ENCODE assay signal across 14 cellular contexts in the genomic region with DNA sequence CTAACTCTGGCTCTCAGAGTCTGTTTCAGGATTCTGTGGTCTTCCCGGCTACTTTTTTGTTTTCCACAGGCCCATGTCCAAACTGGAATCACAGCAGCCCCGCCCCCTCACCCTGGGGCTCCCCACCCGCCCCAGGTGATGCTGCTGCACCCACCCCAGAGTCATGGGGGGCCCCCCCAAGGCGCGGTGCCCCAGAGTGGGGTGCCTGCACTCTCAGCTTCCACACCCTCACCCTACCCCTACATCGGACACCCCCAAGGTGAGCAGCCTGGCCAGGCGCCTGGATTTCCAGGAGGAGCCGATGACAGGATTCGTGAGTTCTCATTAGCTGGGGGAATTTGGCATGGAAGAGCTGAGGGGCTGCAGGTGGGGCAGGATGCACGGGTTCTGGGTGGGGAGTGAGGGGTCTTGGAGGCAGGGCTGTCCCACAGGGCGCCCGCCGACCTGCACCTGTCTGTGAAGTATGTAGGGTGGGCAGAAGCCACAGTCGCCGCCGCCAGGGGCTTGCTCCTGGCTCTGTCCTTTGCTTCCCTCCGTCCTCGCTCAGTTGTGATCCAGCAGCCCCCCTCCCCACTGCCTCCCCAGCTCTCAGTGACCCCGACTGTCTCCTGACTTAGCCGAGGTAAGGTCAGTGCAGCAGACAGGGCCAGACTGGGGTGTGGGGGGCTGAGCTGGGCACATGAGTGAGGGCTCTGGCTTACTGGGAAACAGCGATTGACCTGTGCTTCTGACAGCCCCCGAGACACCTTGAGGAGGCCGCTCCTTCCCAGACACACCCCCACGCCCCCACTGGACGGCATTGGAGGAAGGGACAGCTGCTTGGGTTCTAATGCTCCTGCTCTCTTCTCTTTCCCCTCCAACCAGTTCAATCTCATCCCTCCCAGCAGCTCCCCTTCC. TPM values are rescaled to one million over a fixed set of nuclear protein-coding genes. Genes with fewer than 3 reads are reported as not detected.
DNase-seq lines count a peak whose midpoint lies in the region; ATAC-seq and TF ChIP-seq lines count a peak whose summit lies in the region.
"Had no signal": no experiment of that assay in that cellular context is flagged by ENCODE, and none has a peak within 500 bp of the region (broad histone marks: within the 10 kb centered on the region; RNA-seq: fewer than 3 reads in every experiment).

No MANE protein-coding gene starts in this region.

- H3K27me3 Mint-ChIP-seq in activated naive CD4-positive, alpha-beta T cell treated with anti-CD3 and anti-CD28 coated beads, Interleukin-2, amount 10 ng/mL, durations not matched to agents 7 days and 5 days, result no peaks in the 10 kb centered on the region
- no peaks in the 10 kb centered on the region; the same call in 1 of the 2 replicates for H3K27me3 Mint-ChIP-seq in H9 (ENCODE audit: low read depth)
- no peaks in the 10 kb centered on the region for H3K27me3 Mint-ChIP-seq in dendritic cell treated with granulocyte-macrophage colony-stimulating factor and Interleukin-4, amounts not matched to agents 40 ng/mL and 50 ng/mL, for 4 days

- H2BK120ac ChIP-seq in H9 (ENCODE audit: low read depth, low read length, poor library complexity, severe bottlenecking), result no peak overlapping the region
- H2BK120ac ChIP-seq in neuronal stem cell (ENCODE audit: low read depth, low read length), result no peak overlapping the region

- H3K4me3 ChIP-seq in neuronal stem cell (ENCODE audit: low read length in 2 of 2), result no peak overlapping the region

- H3T11ph ChIP-seq in H9 (ENCODE audit: low read length), result no peak overlapping the region

- no peaks in the 10 kb centered on the region for H3K4me1 Mint-ChIP-seq in activated naive CD4-positive, alpha-beta T cell treated with anti-CD3 and anti-CD28 coated beads, Interleukin-2, amount 10 ng/mL, durations not matched to agents 7 days and 5 days
- H3K4me1 Mint-ChIP-seq in H9, result no peaks in the 10 kb centered on the region
- H3K4me1 Mint-ChIP-seq in dendritic cell treated with granulocyte-macrophage colony-stimulating factor and Interleukin-4, amounts not matched to agents 40 ng/mL and 50 ng/mL, for 4 days (ENCODE audit: low read depth), result peaks cover 34% of the 10 kb centered on the region

- no peak overlapping the region for H4K91ac ChIP-seq in H9 (ENCODE audit: insufficient read length, low read depth, low read length)
- no peak overlapping the region for H4K91ac ChIP-seq in neuronal stem cell (ENCODE audit: low read depth, low read length, poor library complexity)

- CTCF ChIA-PET in activated naive CD4-positive, alpha-beta T cell treated with anti-CD3 and anti-CD28 coated beads, Interleukin-2, amount 10 ng/mL, durations not matched to agents 7 days and 5 days (lab: Charles Lee), result no interaction called here

- H2BK12ac ChIP-seq in H9 (ENCODE audit: insufficient read length, low read depth, low read length), result no peak overlapping the region
- H2BK12ac ChIP-seq in neuronal stem cell (ENCODE audit: low read length), result no peak overlapping the region

- H3K4ac ChIP-seq in H9 (ENCODE audit: low read depth, low read length) (no peak overlapping the region), neuronal stem cell (ENCODE audit: low read length) (no peak overlapping the region)

- H3K4me3 Mint-ChIP-seq in activated naive CD4-positive, alpha-beta T cell treated with anti-CD3 and anti-CD28 coated beads, Interleukin-2, amount 10 ng/mL, durations not matched to agents 7 days and 5 days, result no peak overlapping the region
- H3K4me3 Mint-ChIP-seq in H9, result no peak overlapping the region
- H3K4me3 Mint-ChIP-seq in dendritic cell treated with granulocyte-macrophage colony-stimulating factor and Interleukin-4, amounts not matched to agents 40 ng/mL and 50 ng/mL, for 4 days, result peak overlapping the region; percentile 2

- H3K27me3 ChIP-seq in H9 (ENCODE audit: insufficient read depth, low read length) (no peaks in the 10 kb centered on the region), neuronal stem cell (ENCODE audit: control insufficient read depth in 3 of 3, insufficient read depth in 3 of 3, low read depth in 1 of 3, low read length in 3 of 3) (no peaks in the 10 kb centered on the region)

- H3K27ac ChIP-seq in H9 (ENCODE audit: insufficient read length, low read depth, low read length) (no peak overlapping the region), neuronal stem cell (replicated peaks; ENCODE audit: low read length) (no peak overlapping the region)

- H3K23ac ChIP-seq in H9 (ENCODE audit: insufficient read length, low read depth, low read length), result no peak overlapping the region
- H3K23ac ChIP-seq in neuronal stem cell (ENCODE audit: low read depth, low read length, poor library complexity), result peak overlapping the region; percentile 73

- H3K23me2 ChIP-seq in H9 (ENCODE audit: insufficient read length, low read depth, low read length, poor library complexity, severe bottlenecking), result no peaks in the 10 kb centered on the region

- peaks cover 63 to 84% of the 10 kb centered on the region in 2 donors for H3K36me3 ChIP-seq in neuronal stem cell (replicated peaks in 1 of 2; ENCODE audit: control insufficient read depth in 2 of 2, insufficient read depth in 2 of 2, low read length in 2 of 2)

- intact Hi-C loops in dendritic cell treated with granulocyte-macrophage colony-stimulating factor and Interleukin-4, amounts not matched to agents 40 ng/mL and 50 ng/mL, for 4 days (cut with micrococcal nuclease), result no loop called here

- H2BK15ac ChIP-seq in H9 (ENCODE audit: low read depth, low read length), result no peak overlapping the region
- H2BK15ac ChIP-seq in neuronal stem cell (ENCODE audit: low read length), result no peak overlapping the region

- H3K4me2 ChIP-seq in H9 (ENCODE audit: insufficient read depth, insufficient read length, low read length), result no peak overlapping the region
- H3K4me2 ChIP-seq in neuronal stem cell (ENCODE audit: insufficient read depth, low read length, poor library complexity, severe bottlenecking), result no peak overlapping the region

- H3K9ac ChIP-seq in H9 (ENCODE audit: extremely low read depth, insufficient read length, low read length) (no peak overlapping the region), neuronal stem cell (ENCODE audit: low read depth, low read length, poor library complexity) (no peak overlapping the region)

- no peak overlapping the region for H2BK20ac ChIP-seq in H9 (ENCODE audit: low read depth, low read length, poor library complexity, severe bottlenecking)

- H2BK5ac ChIP-seq in H9 (ENCODE audit: insufficient read length, low read length), result no peak overlapping the region
- no peak overlapping the region for H2BK5ac ChIP-seq in neuronal stem cell (ENCODE audit: low read length)

- peak overlapping the region; percentile 15 to 33 for H3K27ac Mint-ChIP-seq in activated naive CD4-positive, alpha-beta T cell treated with anti-CD3 and anti-CD28 coated beads, Interleukin-2, amount 50 U/mL, for 72 hours
- no peak overlapping the region for H3K27ac Mint-ChIP-seq in activated naive CD4-positive, alpha-beta T cell treated with anti-CD3 and anti-CD28 coated beads, Interleukin-2, amount 10 ng/mL, durations not matched to agents 7 days and 5 days
- H3K27ac Mint-ChIP-seq in H9, result peak overlapping the region in 1 of 3 experiments; percentile 59; a peak in 1 of 7 replicates
- H3K27ac Mint-ChIP-seq in dendritic cell treated with granulocyte-macrophage colony-stimulating factor and Interleukin-4, amounts not matched to agents 40 ng/mL and 50 ng/mL, for 4 days, result peak overlapping the region; percentile 5

- H3K79me1 ChIP-seq in H9 (ENCODE audit: insufficient read depth, low read depth, low read length, poor library complexity, severe bottlenecking) (no peaks in the 10 kb centered on the region), neuronal stem cell (ENCODE audit: low read depth, low read length) (peaks cover 2% of the 10 kb centered on the region)

- no peak overlapping the region for H3K56ac ChIP-seq in H9 (ENCODE audit: insufficient read length, low read depth, low read length)

- no peaks in the 10 kb centered on the region for H3K79me2 ChIP-seq in H9 (ENCODE audit: insufficient read depth, low read length)

- H3K4me1 ChIP-seq in H9 (ENCODE audit: insufficient read depth, low read length) (no peaks in the 10 kb centered on the region), neuronal stem cell (ENCODE audit: control insufficient read depth in 2 of 2, insufficient read depth in 1 of 2, low read depth in 1 of 2, low read length in 2 of 2) (no peaks in the 10 kb centered on the region)

- no peaks in the 10 kb centered on the region for H4K20me1 ChIP-seq in H9 (ENCODE audit: control insufficient read depth, insufficient read depth, insufficient read length)

- peaks cover 32 to 47% of the 10 kb centered on the region in 2 donors for H3K36me3 Mint-ChIP-seq in activated naive CD4-positive, alpha-beta T cell treated with anti-CD3 and anti-CD28 coated beads, Interleukin-2, amount 50 U/mL, for 72 hours
- H3K36me3 Mint-ChIP-seq in activated naive CD4-positive, alpha-beta T cell treated with anti-CD3 and anti-CD28 coated beads, Interleukin-2, amount 10 ng/mL, durations not matched to agents 7 days and 5 days, result peaks cover 53% of the 10 kb centered on the region
- peaks cover 40 to 80% (median 74%) of the 10 kb centered on the region in 3 experiments for H3K36me3 Mint-ChIP-seq in H9 (ENCODE audit: insufficient read depth in 1 of 3, low read depth in 3 of 3)
- H3K36me3 Mint-ChIP-seq in dendritic cell treated with granulocyte-macrophage colony-stimulating factor and Interleukin-4, amounts not matched to agents 40 ng/mL and 50 ng/mL, for 4 days (ENCODE audit: low read depth), result peaks cover 77% of the 10 kb centered on the region

- H2AK5ac ChIP-seq in H9 (ENCODE audit: insufficient read length, low read length) (no peak overlapping the region), neuronal stem cell (ENCODE audit: low read depth, low read length) (no peak overlapping the region)

- no peak overlapping the region for H3K18ac ChIP-seq in H9 (ENCODE audit: insufficient read length, low read depth, low read length)
- H3K18ac ChIP-seq in neuronal stem cell (ENCODE audit: low read length), result no peak overlapping the region

- WGBS in H9 (ENCODE audit: extremely low coverage, insufficient read length, low lambda C conversion rate), result no CpG with 5 or more reads among the region's 25 CpGs
- no CpG with 5 or more reads among the region's 25 CpGs for WGBS in neuronal stem cell (ENCODE audit: extremely low coverage in 2 of 2, insufficient read length in 2 of 2, insufficient replicate concordance in 1 of 2), 2 donors

- H3K14ac ChIP-seq in H9 (ENCODE audit: insufficient read depth, low read length), result no peak overlapping the region
- H3K14ac ChIP-seq in neuronal stem cell (ENCODE audit: low read length), result no peak overlapping the region

- H3K9me3 ChIP-seq in H9 (ENCODE audit: control insufficient read depth, low read depth, low read length), result no peaks in the 10 kb centered on the region
- H3K9me3 ChIP-seq in neuronal stem cell (replicated peaks in 1 of 2; ENCODE audit: control insufficient read depth in 2 of 2, insufficient read depth in 1 of 2, low read depth in 1 of 2, low read length in 2 of 2), result no peaks in the 10 kb centered on the region

- TF ChIP-seq CTCF in H9 (conservative IDR thresholded peaks at IDR 0.05), result peak; percentile 19; the same call in 1 of the 3 replicates

- H4K5ac ChIP-seq in H9 (ENCODE audit: insufficient read length, low read depth, low read length), result no peak overlapping the region

- no peak overlapping the region for H4K8ac ChIP-seq in H9 (replicated peaks; ENCODE audit: insufficient read length, low read depth, low read length)
- no peak overlapping the region for H4K8ac ChIP-seq in neuronal stem cell (ENCODE audit: low read depth, low read length)

- H2AFZ ChIP-seq in H9 (ENCODE audit: low read length) (no peak overlapping the region), neuronal stem cell (ENCODE audit: low read length) (no peak overlapping the region)

- no peaks in the 10 kb centered on the region for H3K9me3 Mint-ChIP-seq in activated naive CD4-positive, alpha-beta T cell treated with anti-CD3 and anti-CD28 coated beads, Interleukin-2, amount 50 U/mL, for 72 hours
- H3K9me3 Mint-ChIP-seq in activated naive CD4-positive, alpha-beta T cell treated with anti-CD3 and anti-CD28 coated beads, Interleukin-2, amount 10 ng/mL, durations not matched to agents 7 days and 5 days, result no peaks in the 10 kb centered on the region
- no peaks in the 10 kb centered on the region for H3K9me3 Mint-ChIP-seq in H9
- H3K9me3 Mint-ChIP-seq in dendritic cell treated with granulocyte-macrophage colony-stimulating factor and Interleukin-4, amounts not matched to agents 40 ng/mL and 50 ng/mL, for 4 days, result no peaks in the 10 kb centered on the region

- peak in 1 of 2 donors; percentile 6 for ATAC-seq in activated naive CD4-positive, alpha-beta T cell treated with anti-CD3 and anti-CD28 coated beads, Interleukin-2, amount 50 U/mL, for 72 hours
- ATAC-seq in GM18867 (IDR thresholded peaks at IDR 0.05; ENCODE audit: unreplicated experiment), result no peak

- no peak for DNase-seq in activated naive CD4-positive, alpha-beta T cell treated with anti-CD3 and anti-CD28 coated beads, Interleukin-2, amount 50 U/mL, for 72 hours (ENCODE audit: low spot score in 2 of 2)
- DNase-seq in activated naive CD4-positive, alpha-beta T cell treated with anti-CD3 and anti-CD28 coated beads, Interleukin-2, amount 10 ng/mL, durations not matched to agents 7 days and 5 days, result no peak
- DNase-seq in H9 (no peak), neuronal stem cell (ENCODE audit: low spot score) (no peak), foreskin melanocyte (no peak), GOT3 (lab: John Stamatoyannopoulos, UW) (no peak)
- DNase-seq: C1 segment of cervical spinal cord, NCI-H1417 treated with DMSO at 0.1 percent for 48 hours, NCI-H2029, NCI-H2171 treated with DMSO at 0.1 percent for 48 hours, NCI-H82, Right ventricle myocardium superior had no signal

RNA-seq across cellular contexts. Expression of a gene that starts 10.0 kb away (rescaled TPM):
- 100 to 1,000 TPM; 235 to 315 TPM for total RNA-seq in activated naive CD4-positive, alpha-beta T cell treated with anti-CD3 and anti-CD28 coated beads, Interleukin-2, amount 50 U/mL, for 72 hours
- 207 and 208 TPM in 2 replicates for total RNA-seq in H9 (2021)
- polyA plus RNA-seq in neuronal stem cell (2013, experiment 1 of 2), result 121 TPM
- polyA plus RNA-seq in neuronal stem cell (2013, experiment 2 of 2), result 119 TPM

RNA-seq across cellular contexts. Expression of a gene that starts 13.3 kb away (rescaled TPM):
- 100 to 1,000 TPM; 317 to 377 TPM for total RNA-seq in activated naive CD4-positive, alpha-beta T cell treated with anti-CD3 and anti-CD28 coated beads, Interleukin-2, amount 50 U/mL, for 72 hours
- total RNA-seq in H9 (2021), result 293 and 309 TPM in 2 replicates
- polyA plus RNA-seq in neuronal stem cell (2013, experiment 1 of 2), result 170 TPM
- 177 TPM for polyA plus RNA-seq in neuronal stem cell (2013, experiment 2 of 2)

RNA-seq across cellular contexts. Expression of a gene that starts 27.5 kb away (rescaled TPM):
- total RNA-seq in activated naive CD4-positive, alpha-beta T cell treated with anti-CD3 and anti-CD28 coated beads, Interleukin-2, amount 50 U/mL, for 72 hours, result 10 to 100 TPM; 41.1 to 55.5 TPM
- 50.1 and 51.9 TPM in 2 replicates for total RNA-seq in H9 (2021)
- 37.2 TPM for polyA plus RNA-seq in neuronal stem cell (2013, experiment 1 of 2)
- 36.9 TPM for polyA plus RNA-seq in neuronal stem cell (2013, experiment 2 of 2)

RNA-seq across cellular contexts. Expression of a gene that starts 42.2 kb away (rescaled TPM):
- 1 to 10 TPM; 4.7 to 7.4 TPM for total RNA-seq in activated naive CD4-positive, alpha-beta T cell treated with anti-CD3 and anti-CD28 coated beads, Interleukin-2, amount 50 U/mL, for 72 hours
- total RNA-seq in H9 (2021), result 3.9 and 4.6 TPM in 2 replicates
- polyA plus RNA-seq in neuronal stem cell (2013, experiment 1 of 2), result 1.9 TPM
- polyA plus RNA-seq in neuronal stem cell (2013, experiment 2 of 2), result 1.7 TPM
- total RNA-seq: Right ventricle myocardium superior had no signal
